Comparison of ENCODE assay signal across 19 cellular contexts in the genomic region with DNA sequence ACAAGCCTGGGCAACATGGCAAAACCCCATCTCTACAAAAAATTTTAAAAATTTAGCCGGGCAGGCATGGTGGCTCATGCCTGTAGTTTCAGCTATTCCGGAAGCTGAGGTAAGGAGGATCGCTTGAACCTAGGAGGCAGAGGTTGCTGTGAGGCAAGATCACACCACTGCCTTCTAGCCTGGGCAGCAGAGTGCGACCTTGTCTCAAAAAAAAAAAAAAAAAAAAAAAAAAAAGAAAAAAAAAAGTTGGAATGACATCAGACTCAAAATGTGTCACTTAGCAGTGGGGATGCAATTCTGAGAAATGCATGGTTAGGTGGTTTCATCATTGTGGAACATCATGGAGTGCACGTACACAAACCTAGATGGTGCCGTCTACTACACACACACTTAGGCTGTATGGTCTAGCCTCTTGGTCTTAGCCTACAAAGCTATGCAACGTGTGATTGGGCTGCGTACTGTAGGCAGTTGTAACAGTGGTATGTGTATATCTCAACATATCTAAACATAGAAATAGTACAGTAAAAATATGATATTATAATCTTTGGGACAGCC.
DNase-seq lines count a peak whose midpoint lies in the region; ATAC-seq and TF ChIP-seq lines count a peak whose summit lies in the region.
"Had no signal": no experiment of that assay in that cellular context is flagged by ENCODE, and none has a peak within 500 bp of the region (broad histone marks: within the 10 kb centered on the region; RNA-seq: fewer than 3 reads in every experiment).

No MANE protein-coding gene starts in this region.

- intact Hi-C loops in activated naive CD4-positive, alpha-beta T cell treated with anti-CD3 and anti-CD28 coated beads for 36 hours (cut with micrococcal nuclease) = no loop called here
- intact Hi-C loops in CD14-positive monocyte (cut with micrococcal nuclease) = no loop called here

- H3K4me1 Mint-ChIP-seq in activated naive CD4-positive, alpha-beta T cell treated with anti-CD3 and anti-CD28 coated beads for 36 hours (ENCODE audit: low read depth) = no peaks in the 10 kb centered on the region
- H3K4me1 Mint-ChIP-seq in activated T-helper 17 cell treated with anti-CD3 and anti-CD28 coated beads, Interleukin-2, amount 50 U/mL, for 72 hours = peaks cover 9% of the 10 kb centered on the region
- H3K4me1 Mint-ChIP-seq in CD14-positive monocyte = no peaks in the 10 kb centered on the region
- H3K4me1 Mint-ChIP-seq: CD8-positive, alpha-beta memory T cell had no signal

- no peak overlapping the region for H3K27ac Mint-ChIP-seq in activated naive CD4-positive, alpha-beta T cell treated with anti-CD3 and anti-CD28 coated beads, Interleukin-2, amount 50 U/mL, for 72 hours
- H3K27ac Mint-ChIP-seq in activated naive CD4-positive, alpha-beta T cell treated with anti-CD3 and anti-CD28 coated beads for 36 hours = no peak overlapping the region
- peak overlapping the region; percentile 83 for H3K27ac Mint-ChIP-seq in activated T-helper 17 cell treated with anti-CD3 and anti-CD28 coated beads, Interleukin-2, amount 50 U/mL, for 72 hours
- H3K27ac Mint-ChIP-seq in CD14-positive monocyte = no peak overlapping the region

- H3K36me3 Mint-ChIP-seq in activated naive CD4-positive, alpha-beta T cell treated with anti-CD3 and anti-CD28 coated beads, Interleukin-2, amount 50 U/mL, for 72 hours = no peaks in the 10 kb centered on the region
- no peaks in the 10 kb centered on the region for H3K36me3 Mint-ChIP-seq in activated naive CD4-positive, alpha-beta T cell treated with anti-CD3 and anti-CD28 coated beads for 36 hours (ENCODE audit: low read depth)
- H3K36me3 Mint-ChIP-seq in activated T-helper 17 cell treated with anti-CD3 and anti-CD28 coated beads, Interleukin-2, amount 50 U/mL, for 72 hours (ENCODE audit: low read depth) = no peaks in the 10 kb centered on the region
- no peaks in the 10 kb centered on the region for H3K36me3 Mint-ChIP-seq in CD14-positive monocyte

- no peak for TF ChIP-seq CTCF in CD14-positive monocyte (IDR thresholded peaks at IDR 0.05)

- ATAC-seq in activated naive CD4-positive, alpha-beta T cell treated with anti-CD3 and anti-CD28 coated beads, Interleukin-2, amount 50 U/mL, for 72 hours = peak; percentile 18 to 47
- ATAC-seq in activated T-helper 17 cell treated with anti-CD3 and anti-CD28 coated beads, Interleukin-2, amount 50 U/mL, for 72 hours (replicated peaks) = peak; percentile 88
- ATAC-seq in GM19035 (IDR thresholded peaks at IDR 0.05; ENCODE audit: unreplicated experiment) = no peak
- ATAC-seq: GM12878, HCT116, K562 had no signal

- CTCF ChIA-PET in activated naive CD4-positive, alpha-beta T cell treated with anti-CD3 and anti-CD28 coated beads for 36 hours (lab: Charles Lee) = no interaction called here

- no peaks in the 10 kb centered on the region for H3K27me3 Mint-ChIP-seq in activated naive CD4-positive, alpha-beta T cell treated with anti-CD3 and anti-CD28 coated beads for 36 hours (ENCODE audit: low read depth)
- no peaks in the 10 kb centered on the region for H3K27me3 Mint-ChIP-seq in activated T-helper 17 cell treated with anti-CD3 and anti-CD28 coated beads, Interleukin-2, amount 50 U/mL, for 72 hours
- H3K27me3 Mint-ChIP-seq in CD14-positive monocyte (ENCODE audit: low read depth in 3 of 3) = peaks cover 2 to 4% (median 4%) of the 10 kb centered on the region in 3 donors
- H3K27me3 Mint-ChIP-seq: CD8-positive, alpha-beta memory T cell had no signal

- H3K9me3 Mint-ChIP-seq in activated naive CD4-positive, alpha-beta T cell treated with anti-CD3 and anti-CD28 coated beads, Interleukin-2, amount 50 U/mL, for 72 hours = no peaks in the 10 kb centered on the region
- H3K9me3 Mint-ChIP-seq in activated naive CD4-positive, alpha-beta T cell treated with anti-CD3 and anti-CD28 coated beads for 36 hours = no peaks in the 10 kb centered on the region
- peaks cover 3% of the 10 kb centered on the region for H3K9me3 Mint-ChIP-seq in activated T-helper 17 cell treated with anti-CD3 and anti-CD28 coated beads, Interleukin-2, amount 50 U/mL, for 72 hours
- peaks cover 0 to 3% (median 0%) of the 10 kb centered on the region in 7 donors for H3K9me3 Mint-ChIP-seq in CD14-positive monocyte
- H3K9me3 Mint-ChIP-seq: CD8-positive, alpha-beta memory T cell had no signal

- H3K4me3 Mint-ChIP-seq in activated naive CD4-positive, alpha-beta T cell treated with anti-CD3 and anti-CD28 coated beads for 36 hours = no peak overlapping the region
- peak overlapping the region; percentile 42 for H3K4me3 Mint-ChIP-seq in activated T-helper 17 cell treated with anti-CD3 and anti-CD28 coated beads, Interleukin-2, amount 50 U/mL, for 72 hours
- H3K4me3 Mint-ChIP-seq in CD14-positive monocyte = no peak overlapping the region
- H3K4me3 Mint-ChIP-seq: CD8-positive, alpha-beta memory T cell had no signal

- no peak for DNase-seq in activated naive CD4-positive, alpha-beta T cell treated with anti-CD3 and anti-CD28 coated beads, Interleukin-2, amount 50 U/mL, for 72 hours (ENCODE audit: low spot score in 2 of 2)
- DNase-seq in activated naive CD4-positive, alpha-beta T cell treated with anti-CD3 and anti-CD28 coated beads for 36 hours = no peak
- DNase-seq in mesenteric fat pad (ENCODE audit: low spot score) = peak; percentile 45
- DNase-seq in CD14-positive monocyte (ENCODE audit: low spot score) = no peak
- DNase-seq: BE2C; CD8-positive, alpha-beta memory T cell; COR-L47; DMS 273 treated with DMSO at 0.1 percent for 48 hours; DMS53; DND-41; EL; GM23248; H7; IMR-90 had no signal
